ENCODE assay signal across 23 cellular contexts in the genomic region with DNA sequence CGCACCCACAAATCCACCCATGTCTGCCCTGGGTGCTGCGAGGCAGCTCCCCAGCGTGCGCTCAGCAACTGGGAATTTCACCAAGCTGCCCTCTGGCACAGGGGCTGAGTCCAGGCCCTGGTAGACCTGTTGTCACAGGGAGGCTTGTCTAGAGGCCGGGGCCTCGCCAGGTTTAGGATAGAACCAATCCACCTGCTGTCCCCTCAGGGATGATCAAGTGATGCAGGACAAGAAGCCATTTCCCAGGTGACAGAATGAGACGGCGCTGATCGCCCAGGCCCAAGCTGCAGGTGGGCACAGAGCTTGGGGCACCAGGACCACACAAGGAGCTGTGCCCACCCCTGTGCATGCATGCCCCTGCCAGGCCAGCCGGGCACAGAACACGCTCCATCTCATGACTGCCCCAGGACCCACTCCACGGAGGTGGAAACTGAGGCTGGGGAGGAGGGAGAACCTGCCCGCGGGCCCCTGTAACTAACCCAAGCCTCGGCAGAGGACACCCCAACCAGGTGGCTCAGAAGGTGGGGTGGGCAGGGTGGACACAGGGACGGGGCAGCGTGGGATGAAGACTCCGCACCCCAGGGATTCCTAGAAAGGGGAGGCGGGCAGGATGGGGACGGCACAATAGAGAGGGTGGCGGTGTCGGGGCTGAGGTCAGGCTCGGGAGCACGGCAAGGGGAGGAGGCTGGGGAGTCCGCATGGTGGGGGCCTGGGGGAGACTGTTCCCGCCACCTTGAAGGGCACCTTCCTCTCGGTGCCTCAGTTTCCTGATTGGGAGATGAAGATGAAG.
DNase-seq lines count a peak whose midpoint lies in the region; ATAC-seq and TF ChIP-seq lines count a peak whose summit lies in the region.
"Had no signal": no experiment of that assay in that cellular context is flagged by ENCODE, and none has a peak within 500 bp of the region (broad histone marks: within the 10 kb centered on the region; RNA-seq: fewer than 3 reads in every experiment).

No MANE protein-coding gene starts in this region.

- ATAC-seq in lung (ENCODE audit: insufficient read depth, low FRiP score) (no peak), upper lobe of left lung (ENCODE audit: low FRiP score in 2 of 2) (peak; percentile 6 to 20), GM21526 (IDR thresholded peaks at IDR 0.05; ENCODE audit: low FRiP score, unreplicated experiment) (no peak), HG03097 (IDR thresholded peaks at IDR 0.05; ENCODE audit: low FRiP score, unreplicated experiment) (no peak)

- H3K27ac ChIP-seq in Peyer's patch (no peak overlapping the region), lung (ENCODE audit: low read depth in 1 of 2, low read length in 1 of 2) (no peak overlapping the region), upper lobe of left lung (no peak overlapping the region)
- H3K27ac ChIP-seq: BLaER1, epithelial cell of prostate, SJCRH30, stomach had no signal

- no peak for TF ChIP-seq EP300 in upper lobe of left lung (IDR thresholded peaks at IDR 0.05)

- no peaks in the 10 kb centered on the region for H3K27me3 ChIP-seq in Peyer's patch
- H3K27me3 ChIP-seq in lung (ENCODE audit: control insufficient read depth, insufficient read depth): no peaks in the 10 kb centered on the region
- no peaks in the 10 kb centered on the region for H3K27me3 ChIP-seq in upper lobe of left lung
- H3K27me3 ChIP-seq: BLaER1, SJCRH30, stomach had no signal

- H3K9me3 Mint-ChIP-seq in activated T-cell treated with anti-CD3 and anti-CD28 coated beads, Interleukin-2, amount 50 U/mL, for 24 hours: no peaks in the 10 kb centered on the region
- H3K9me3 Mint-ChIP-seq: GM23338 had no signal

- H3K4me1 ChIP-seq in Peyer's patch (no peaks in the 10 kb centered on the region), lung (ENCODE audit: control insufficient read depth in 2 of 2, insufficient read depth in 2 of 2, low read length in 2 of 2) (no peaks in the 10 kb centered on the region), upper lobe of left lung (no peaks in the 10 kb centered on the region)
- H3K4me1 ChIP-seq: SJCRH30, stomach had no signal

- H3K4me1 Mint-ChIP-seq in activated T-cell treated with anti-CD3 and anti-CD28 coated beads, Interleukin-2, amount 50 U/mL, for 24 hours (ENCODE audit: low read depth): no peaks in the 10 kb centered on the region

- no peak overlapping the region for H3K4me3 ChIP-seq in Peyer's patch
- no peak overlapping the region for H3K4me3 ChIP-seq in lung
- H3K4me3 ChIP-seq in upper lobe of left lung: no peak overlapping the region
- H3K4me3 ChIP-seq: BLaER1, GM23338, SJCRH30, stomach had no signal

- no peak overlapping the region for H3K4me3 Mint-ChIP-seq in activated T-cell treated with anti-CD3 and anti-CD28 coated beads, Interleukin-2, amount 50 U/mL, for 24 hours
- H3K4me3 Mint-ChIP-seq: GM23338 had no signal

- WGBS in lung, 2 donors: 96 to 98% methylated on average over 27 of the region's 27 CpGs
- 86 to 96% methylated on average over 15 to 27 of the region's 27 CpGs for WGBS in upper lobe of left lung, 2 donors

- DNase-seq in activated T-cell treated with anti-CD3 and anti-CD28 coated beads, Interleukin-2, amount 50 U/mL, for 24 hours: peak; percentile 17
- DNase-seq in activated T-cell treated with anti-CD3 and anti-CD28 coated beads for 4 hours: no peak
- peak in 2 of 3 donors; percentile 4 to 28 for DNase-seq in Peyer's patch
- peak; percentile 25 for DNase-seq in lung (ENCODE audit: low spot score)
- peak; percentile 15 to 55 for DNase-seq in upper lobe of left lung
- no peak for DNase-seq in COR-L47 (lab: John Stamatoyannopoulos, UW)
- DNase-seq: activated CD4-positive, alpha-beta T cell treated with anti-CD3 and anti-CD28 coated beads for 48 hours; activated naive CD4-positive, alpha-beta T cell treated with Interleukin-2 at 50 U/mL for 16 hours; anterior cingulate cortex; central memory CD4-positive, alpha-beta T cell; NCI-H1417; NCI-H2107; NCI-H510A treated with DMSO at 0.1 percent for 48 hours; SJCRH30; small intestine; stimulated activated CD4-positive, alpha-beta T cell treated with anti-CD3 and anti-CD28 coated beads, Interleukin-4, amount 100 ng/mL, for 24 hours; trophoblast cell had no signal

- H3K9me3 ChIP-seq in Peyer's patch (no peaks in the 10 kb centered on the region), lung (ENCODE audit: control insufficient read depth in 2 of 2, insufficient read depth in 1 of 2, low read length in 1 of 2) (no peaks in the 10 kb centered on the region), upper lobe of left lung (no peaks in the 10 kb centered on the region)
- H3K9me3 ChIP-seq: SJCRH30, stomach had no signal

- H3K36me3 Mint-ChIP-seq in activated T-cell treated with anti-CD3 and anti-CD28 coated beads, Interleukin-2, amount 50 U/mL, for 24 hours (ENCODE audit: low read depth): peaks cover 14% of the 10 kb centered on the region

- H3K36me3 ChIP-seq in Peyer's patch (peaks cover 0 to 42% (median 0%) of the 10 kb centered on the region in 3 donors), lung (ENCODE audit: control insufficient read depth in 2 of 2, insufficient read depth in 2 of 2, low read length in 2 of 2) (peaks cover 0 to 11% of the 10 kb centered on the region in 2 donors), upper lobe of left lung (peaks cover 0 to 21% (median 7%) of the 10 kb centered on the region in 4 donors)
- H3K36me3 ChIP-seq: BLaER1, SJCRH30 had no signal

- no peaks in the 10 kb centered on the region for H3K27me3 Mint-ChIP-seq in activated T-cell treated with anti-CD3 and anti-CD28 coated beads, Interleukin-2, amount 50 U/mL, for 24 hours

- H3K27ac Mint-ChIP-seq in activated T-cell treated with anti-CD3 and anti-CD28 coated beads, Interleukin-2, amount 50 U/mL, for 24 hours: no peak overlapping the region
- H3K27ac Mint-ChIP-seq: GM23338 had no signal

- no peak for TF ChIP-seq POLR2A in Peyer's patch (IDR thresholded peaks at IDR 0.05)
- TF ChIP-seq POLR2A in upper lobe of left lung (IDR thresholded peaks at IDR 0.05): no peak

- TF ChIP-seq CTCF in Peyer's patch (IDR thresholded peaks at IDR 0.05) (no peak), lung (IDR thresholded peaks at IDR 0.05; ENCODE audit: control extremely low read depth, extremely low read depth) (no peak), upper lobe of left lung (IDR thresholded peaks at IDR 0.05) (no peak)

Comparison
In these comparisons a context has a peak if more than half of its experiments do, and no peak if none do; other contexts are left out.
1. DNase-seq: peak in activated T-cell treated with anti-CD3 and anti-CD28 coated beads, Interleukin-2, amount 50 U/mL, for 24 hours (single experiment), Peyer's patch (2 of 3), lung (single experiment) and upper lobe of left lung (2 of 2); none in activated T-cell treated with anti-CD3 and anti-CD28 coated beads for 4 hours (single experiment) and COR-L47 (single experiment).
2. ATAC-seq: peak in upper lobe of left lung (2 of 2); none in lung (single experiment), GM21526 (single experiment) and HG03097 (single experiment).